8 cellular contexts compared by ENCODE assay signal in genomic region chr13:28138756-28139470, GRCh38. TPM values are rescaled to one million over a fixed set of nuclear protein-coding genes. Genes with fewer than 3 reads are reported as not detected.
A peak's percentile ranks its signal among the peaks of the same experiment; 100 is the strongest.
DNase-seq lines count a peak whose midpoint lies in the region; ATAC-seq and TF ChIP-seq lines count a peak whose summit lies in the region.

No MANE protein-coding gene starts in this region.

- in situ Hi-C loops in gastrocnemius medialis (cut with MboI; ENCODE audit: low sequenced_read_pairs in 4 of 4), result loop anchor here in 2 of 4 donors (25.0 kb wide), 4 partner anchors 523 to 877 kb away; partner anchors contain the start of genes POMP (in 1 of the 2), RASL11A (in 1 of the 2), RPL21 (in 1 of the 2) and SLC46A3 (in 1 of the 2)

- H3K36me3 ChIP-seq in body of pancreas (replicated peaks in 1 of 2; ENCODE audit: insufficient read depth in 1 of 2, low read depth in 2 of 2), result no peaks in the 10 kb centered on the region
- no peaks in the 10 kb centered on the region for H3K36me3 ChIP-seq in gastrocnemius medialis

- no peaks in the 10 kb centered on the region for H3K9me3 ChIP-seq in body of pancreas
- H3K9me3 ChIP-seq in gastrocnemius medialis, result no peaks in the 10 kb centered on the region

- DNase-seq in HFF-Myc (ENCODE audit: extremely low read depth, low read depth), result peak; percentile 77
- DNase-seq in NCI-H1048 (lab: John Stamatoyannopoulos, UW), result peak; percentile 51
- peak; percentile 95 for DNase-seq in UCSD-AML1 (lab: John Stamatoyannopoulos, UW; ENCODE audit: unreplicated experiment)
- peak; percentile 75 to 91 (median 82) for DNase-seq in body of pancreas
- peak; percentile 61 to 69 for DNase-seq in gastrocnemius medialis
- no peak for DNase-seq in SHP77 treated with DMSO at 0.1 percent for 48 hours (lab: John Stamatoyannopoulos, UW)

- intact Hi-C loops in body of pancreas (cut with DNase I), result no loop called here
- intact Hi-C loops in gastrocnemius medialis (cut with DNase I; ENCODE audit: low total_unique reads), result loop anchor here (5.0 to 10.0 kb wide), 4 partner anchors 516 to 714 kb away; partner anchors contain the start of genes GTF3A, LNX2, POLR1D and POMP

- TF ChIP-seq CTCF in HFF-Myc (IDR thresholded peaks at IDR 0.05; ENCODE audit: low read depth, low read length, missing control alignments), result no peak
- TF ChIP-seq CTCF in body of pancreas (IDR thresholded peaks at IDR 0.05), result no peak
- no peak for TF ChIP-seq CTCF in gastrocnemius medialis (IDR thresholded peaks at IDR 0.05 in 4 of 5, conservative IDR thresholded peaks at IDR 0.05 in 1 of 5)

- H3K4me3 ChIP-seq in HFF-Myc (replicated peaks; ENCODE audit: low read depth, low read length) (peak overlapping the region; percentile 87), body of pancreas (peak overlapping the region; percentile 94 to 96), iPS-11a (ENCODE audit: low read depth, low read length) (peak overlapping the region; percentile 98), gastrocnemius medialis (peak overlapping the region; percentile 79 to 99 (median 88))

- ATAC-seq in body of pancreas (peak; percentile 68), gastrocnemius medialis (peak; percentile 46 to 59)

- H3K27ac ChIP-seq in body of pancreas (peak overlapping the region; percentile 96 to 99 (median 98)), gastrocnemius medialis (peak overlapping the region; percentile 93 to 99 (median 94))

- peak; percentile 53 for TF ChIP-seq POLR2A in GM10847 (IDR thresholded peaks at IDR 0.05; ENCODE audit: extremely low read depth, insufficient read length)
- peak; percentile 70 to 85 (median 79) for TF ChIP-seq POLR2A in body of pancreas (IDR thresholded peaks at IDR 0.05)
- TF ChIP-seq POLR2A in gastrocnemius medialis (IDR thresholded peaks at IDR 0.05), result peak; percentile 37 to 57

- 0% methylated on average over 11 to 60 of the region's 60 CpGs for WGBS in body of pancreas, 2 donors

- peaks cover 30% of the 10 kb centered on the region for H3K4me1 ChIP-seq in body of pancreas
- H3K4me1 ChIP-seq in gastrocnemius medialis, result peaks cover 27 to 41% of the 10 kb centered on the region in 2 donors

- no peaks in the 10 kb centered on the region for H3K27me3 ChIP-seq in body of pancreas
- no peaks in the 10 kb centered on the region for H3K27me3 ChIP-seq in gastrocnemius medialis

RNA-seq across cellular contexts. Expression of gene PAN3, which starts 0.6 kb away (rescaled TPM):
- total RNA-seq in body of pancreas (10 to 100 TPM; 31.4 to 36.3 TPM), gastrocnemius medialis (10 to 100 TPM in 2 of 4 donors, 1 to 10 TPM in 2; 5.5 to 14.7 (median 9.4) TPM)

RNA-seq across cellular contexts. Expression of gene FLT3, which starts 38.5 kb away (rescaled TPM):
- 1 to 10 TPM; 2.0 to 4.2 TPM for total RNA-seq in body of pancreas
- total RNA-seq in gastrocnemius medialis, result under 1 TPM; 0.22 to 0.92 (median 0.37) TPM
